In genomic region chr1:225462429-225462713, GRCh38 we compare ENCODE assay signal across 17 cellular contexts. TPM values are rescaled to one million over a fixed set of nuclear protein-coding genes. Genes with fewer than 3 reads are reported as not detected.
DNase-seq lines count a peak whose midpoint lies in the region; ATAC-seq and TF ChIP-seq lines count a peak whose summit lies in the region.
"Had no signal": no experiment of that assay in that cellular context is flagged by ENCODE, and none has a peak within 500 bp of the region (broad histone marks: within the 10 kb centered on the region; RNA-seq: fewer than 3 reads in every experiment).

No MANE protein-coding gene starts in this region.

- DNase-seq in NCI-H1092 (lab: John Stamatoyannopoulos, UW) (peak; percentile 79), NCI-H1092 treated with DMSO at 0.1 percent for 48 hours (lab: John Stamatoyannopoulos, UW) (no peak), NCI-H69 (lab: John Stamatoyannopoulos, UW) (peak; percentile 91), natural killer cell (no peak), stomach (no peak), NCI-H1436 (lab: John Stamatoyannopoulos, UW) (no peak)
- DNase-seq: activated CD4-positive, alpha-beta T cell treated with anti-CD3 and anti-CD28 coated beads for 4 hours; activated T-cell treated with anti-CD3 and anti-CD28 coated beads, Interleukin-2, amount 50 U/mL, for 48 hours; amygdala; CD4-positive, alpha-beta memory T cell; GDM1; heart right ventricle; thyroid gland had no signal

- no peaks in the 10 kb centered on the region for H3K27me3 ChIP-seq in BLaER1 treated with 17β-estradiol and CSF1 and Interleukin-3, amounts not matched to agents 10 nM and 100 nM
- H3K27me3 ChIP-seq in stomach: no peaks in the 10 kb centered on the region
- H3K27me3 ChIP-seq: heart right ventricle, thyroid gland had no signal

- H3K9ac ChIP-seq in BLaER1 treated with 17β-estradiol and CSF1 and Interleukin-3, amounts not matched to agents 10 nM and 100 nM: no peak overlapping the region

- TF ChIP-seq EP300 in stomach (IDR thresholded peaks at IDR 0.05): no peak

- H3K27me3 Mint-ChIP-seq in natural killer cell (ENCODE audit: low read depth in 2 of 2): no peaks in the 10 kb centered on the region
- H3K27me3 Mint-ChIP-seq: CD4-positive, alpha-beta memory T cell had no signal

- peak overlapping the region in 10 of 11 experiments; percentile 17 to 96 (median 60); a peak in 10 of 22 replicates for H3K4me2 ChIP-seq in BLaER1 treated with 17β-estradiol and CSF1 and Interleukin-3, amounts not matched to agents 10 nM and 100 nM

- H4K20me1 ChIP-seq in BLaER1 treated with 17β-estradiol and CSF1 and Interleukin-3, amounts not matched to agents 10 nM and 100 nM: no peaks in the 10 kb centered on the region

- no peaks in the 10 kb centered on the region for H3K36me3 ChIP-seq in BLaER1 treated with 17β-estradiol and CSF1 and Interleukin-3, amounts not matched to agents 10 nM and 100 nM
- H3K36me3 ChIP-seq in stomach: no peaks in the 10 kb centered on the region
- H3K36me3 ChIP-seq: heart right ventricle, thyroid gland had no signal

- peaks cover 0 to 3% (median 0%) of the 10 kb centered on the region in 11 experiments; a peak in 2 of 22 replicates for H3K9me3 ChIP-seq in BLaER1 treated with 17β-estradiol and CSF1 and Interleukin-3, amounts not matched to agents 10 nM and 100 nM (replicated peaks in 1 of 11)
- H3K9me3 ChIP-seq in stomach: no peaks in the 10 kb centered on the region
- H3K9me3 ChIP-seq: heart right ventricle, psoas muscle, thyroid gland had no signal

- H3K27ac Mint-ChIP-seq in natural killer cell: peak overlapping the region; percentile 92 to 96

- H3K4me3 Mint-ChIP-seq in natural killer cell: peak overlapping the region; percentile 59

- H3K4me1 ChIP-seq in BLaER1 treated with 17β-estradiol and CSF1 and Interleukin-3, amounts not matched to agents 10 nM and 100 nM: peaks cover 67 to 100% (median 90%) of the 10 kb centered on the region in 10 experiments
- H3K4me1 ChIP-seq in stomach: peaks cover 9 to 47% (median 29%) of the 10 kb centered on the region in 4 donors
- H3K4me1 ChIP-seq: psoas muscle, thyroid gland had no signal

- H3K36me3 Mint-ChIP-seq in natural killer cell: no peaks in the 10 kb centered on the region
- H3K36me3 Mint-ChIP-seq: CD4-positive, alpha-beta memory T cell had no signal

- no peaks in the 10 kb centered on the region for H3K9me3 Mint-ChIP-seq in natural killer cell
- H3K9me3 Mint-ChIP-seq: CD4-positive, alpha-beta memory T cell had no signal

- H3K4me1 Mint-ChIP-seq in natural killer cell: peaks cover 78 to 96% of the 10 kb centered on the region in 2 donors

- no peak for TF ChIP-seq POLR2A in stomach (IDR thresholded peaks at IDR 0.05)

- ATAC-seq in natural killer cell (no peak), GM19035 (IDR thresholded peaks at IDR 0.05; ENCODE audit: unreplicated experiment) (no peak)

- intact Hi-C loops in natural killer cell (cut with micrococcal nuclease) (loop anchor here (5.0 to 10.0 kb wide), 2 partner anchors 600 to 722 kb away; partner anchors contain the start of genes ACBD3 and H3-3A), stomach (cut with DNase I; ENCODE audit: low total_unique reads) (no loop called here)

- WGBS in stomach, 5 donors: 24 to 45% (median 29%) methylated on average over 5 of the region's 5 CpGs

- no peak for TF ChIP-seq CTCF in natural killer cell (IDR thresholded peaks at IDR 0.05)
- TF ChIP-seq CTCF in stomach (IDR thresholded peaks at IDR 0.05): no peak

- peak overlapping the region in 6 of 11 experiments; percentile 9 to 76 (median 45); a peak in 7 of 22 replicates for H3K27ac ChIP-seq in BLaER1 treated with 17β-estradiol and CSF1 and Interleukin-3, amounts not matched to agents 10 nM and 100 nM
- H3K27ac ChIP-seq in stomach: peak overlapping the region in 1 of 5 donors; percentile 58
- H3K27ac ChIP-seq: epithelial cell of prostate, psoas muscle, thyroid gland had no signal

- H3K4me3 ChIP-seq in BLaER1 treated with 17β-estradiol and CSF1 and Interleukin-3, amounts not matched to agents 10 nM and 100 nM: no peak overlapping the region
- no peak overlapping the region for H3K4me3 ChIP-seq in stomach
- H3K4me3 ChIP-seq: heart right ventricle, psoas muscle, thyroid gland had no signal

RNA-seq across cellular contexts. Expression of gene LBR, which starts 34.5 kb away (rescaled TPM):
- 100 to 1,000 TPM; 161 to 179 (median 178) TPM for total RNA-seq in natural killer cell
- total RNA-seq in stomach: 100 to 1,000 TPM in 2 of 5 donors, 10 to 100 TPM in 3; 47.8 to 159 (median 83.4) TPM
- polyA plus RNA-seq in stomach: 10 to 100 TPM in 1 of 3 donors, 1 to 10 TPM in 2; 6.9 to 25.5 (median 6.9) TPM

Comparison
In these comparisons a context has a peak if more than half of its experiments do, and no peak if none do; other contexts are left out.
1. DNase-seq: peak in NCI-H1092 (single experiment) and NCI-H69 (single experiment); none in NCI-H1092 treated with DMSO at 0.1 percent for 48 hours (single experiment), natural killer cell (single experiment), stomach (single experiment) and NCI-H1436 (single experiment).